In the genomic region with DNA sequence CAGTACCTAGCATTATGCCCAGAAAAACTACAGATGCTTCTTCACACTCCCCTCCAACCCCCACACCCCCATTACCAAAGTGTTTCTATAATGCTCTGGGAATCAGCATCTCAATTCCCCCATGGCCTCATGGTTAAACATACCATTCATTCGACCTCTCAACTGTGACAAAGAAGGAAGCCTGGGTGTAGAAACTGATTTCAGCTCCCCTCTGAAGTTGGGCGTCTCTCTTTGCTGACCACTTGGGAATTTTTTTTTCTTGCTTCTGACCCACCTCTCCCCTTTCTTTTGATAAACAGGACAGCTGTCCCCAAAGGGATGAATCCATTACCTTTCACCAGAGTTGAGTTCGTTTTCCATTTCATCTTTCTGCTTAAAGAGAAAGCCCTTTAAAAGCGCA, we compare ENCODE assay signal across 15 cellular contexts.
DNase-seq lines count a peak whose midpoint lies in the region; ATAC-seq and TF ChIP-seq lines count a peak whose summit lies in the region.
"Had no signal": no experiment of that assay in that cellular context is flagged by ENCODE, and none has a peak within 500 bp of the region (broad histone marks: within the 10 kb centered on the region; RNA-seq: fewer than 3 reads in every experiment).

No MANE protein-coding gene starts in this region.

- no peaks in the 10 kb centered on the region for H3K27me3 Mint-ChIP-seq in natural killer cell treated with Interleukin-12 subunit alpha and Interleukin-12 subunit beta and Interleukin-15 and Interleukin-18, amount 100 ng/mL, for 72 hours
- H3K27me3 Mint-ChIP-seq in natural killer cell (ENCODE audit: low read depth in 2 of 2), result peaks cover 0 to 2% of the 10 kb centered on the region in 2 donors
- H3K27me3 Mint-ChIP-seq in neural progenitor cell (ENCODE audit: insufficient read depth, low read depth), result no peaks in the 10 kb centered on the region
- H3K27me3 Mint-ChIP-seq: stimulated activated naive CD8-positive, alpha-beta T cell treated with anti-CD3 and anti-CD28 coated beads, Interleukin-15, Interleukin-2, amounts not matched to agents 100 ng/mL and 50 ng/mL, for 24 hours had no signal

- no peaks in the 10 kb centered on the region for H3K27me3 ChIP-seq in adipocyte (replicated peaks; ENCODE audit: control insufficient read depth, insufficient read depth, low read length)
- H3K27me3 ChIP-seq in neural progenitor cell, result no peaks in the 10 kb centered on the region
- H3K27me3 ChIP-seq: colonic mucosa had no signal

- ATAC-seq in natural killer cell treated with Interleukin-12 subunit alpha and Interleukin-12 subunit beta and Interleukin-15 and Interleukin-18, amount 100 ng/mL, for 72 hours, result no peak
- ATAC-seq in natural killer cell, result no peak
- ATAC-seq in HG02571 (IDR thresholded peaks at IDR 0.05; ENCODE audit: unreplicated experiment), result no peak
- ATAC-seq: activated T-cell treated with anti-CD3 and anti-CD28 coated beads, Interleukin-2, amount 50 U/mL, for 72 hours had no signal

- intact Hi-C loops in natural killer cell (cut with micrococcal nuclease), result loop anchor here (2.0 to 5.0 kb wide), 3 partner anchors 60 to 1181 kb away; no protein-coding TSS in a partner anchor

- no peaks in the 10 kb centered on the region for H3F3A ChIP-seq in neural progenitor cell (ENCODE audit: low read depth)

- H2AFZ ChIP-seq in neural progenitor cell (replicated peaks), result no peak overlapping the region

- H3K36me3 Mint-ChIP-seq in natural killer cell treated with Interleukin-12 subunit alpha and Interleukin-12 subunit beta and Interleukin-15 and Interleukin-18, amount 100 ng/mL, for 72 hours, result no peaks in the 10 kb centered on the region
- H3K36me3 Mint-ChIP-seq in natural killer cell, result no peaks in the 10 kb centered on the region
- no peaks in the 10 kb centered on the region for H3K36me3 Mint-ChIP-seq in neural progenitor cell

- no peaks in the 10 kb centered on the region for H3K36me3 ChIP-seq in adipocyte (ENCODE audit: control insufficient read depth, insufficient read depth, low read length, severe bottlenecking)
- H3K36me3 ChIP-seq in neural progenitor cell, result no peaks in the 10 kb centered on the region
- H3K36me3 ChIP-seq: colonic mucosa had no signal

- H3K9ac ChIP-seq in adipocyte (ENCODE audit: low read length), result peak overlapping the region; percentile 80
- H3K9ac ChIP-seq in neural progenitor cell, result no peak overlapping the region

- H3K27ac Mint-ChIP-seq in natural killer cell treated with Interleukin-12 subunit alpha and Interleukin-12 subunit beta and Interleukin-15 and Interleukin-18, amount 100 ng/mL, for 72 hours, result peak overlapping the region; percentile 47 to 55
- no peak overlapping the region for H3K27ac Mint-ChIP-seq in natural killer cell
- peak overlapping the region; percentile 89 for H3K27ac Mint-ChIP-seq in neural progenitor cell
- H3K27ac Mint-ChIP-seq: activated T-cell treated with anti-CD3 and anti-CD28 coated beads, Interleukin-2, amount 50 U/mL, for 72 hours had no signal

- H3K4me3 ChIP-seq in adipocyte (ENCODE audit: low read length) (no peak overlapping the region), neural progenitor cell (no peak overlapping the region)
- H3K4me3 ChIP-seq: colonic mucosa, skin epidermis had no signal

- peak overlapping the region; percentile 8 for H3K4me2 ChIP-seq in neural progenitor cell

- TF ChIP-seq CTCF in natural killer cell (IDR thresholded peaks at IDR 0.05), result no peak
- TF ChIP-seq CTCF in neural progenitor cell (IDR thresholded peaks at IDR 0.05), result no peak

- no peaks in the 10 kb centered on the region for H3K79me2 ChIP-seq in neural progenitor cell (ENCODE audit: low read depth)

- H3K4me1 ChIP-seq in adipocyte (ENCODE audit: control insufficient read depth, insufficient read depth, low read length) (peaks cover 47% of the 10 kb centered on the region), neural progenitor cell (peaks cover 19% of the 10 kb centered on the region)
- H3K4me1 ChIP-seq: colonic mucosa had no signal

- peak overlapping the region; percentile 73 for H3K4me3 Mint-ChIP-seq in natural killer cell treated with Interleukin-12 subunit alpha and Interleukin-12 subunit beta and Interleukin-15 and Interleukin-18, amount 100 ng/mL, for 72 hours
- H3K4me3 Mint-ChIP-seq in natural killer cell (no peak overlapping the region), neural progenitor cell (no peak overlapping the region)

- no peaks in the 10 kb centered on the region for H3K9me3 ChIP-seq in adipocyte (ENCODE audit: control insufficient read depth, low read length)
- no peaks in the 10 kb centered on the region for H3K9me3 ChIP-seq in neural progenitor cell (ENCODE audit: low read depth)
- H3K9me3 ChIP-seq: colonic mucosa had no signal

- peaks cover 25 to 27% of the 10 kb centered on the region in 2 donors for H3K4me1 Mint-ChIP-seq in natural killer cell treated with Interleukin-12 subunit alpha and Interleukin-12 subunit beta and Interleukin-15 and Interleukin-18, amount 100 ng/mL, for 72 hours (ENCODE audit: low read depth in 2 of 2)
- H3K4me1 Mint-ChIP-seq in natural killer cell, result peaks cover 22 to 23% of the 10 kb centered on the region in 2 donors
- H3K4me1 Mint-ChIP-seq in neural progenitor cell, result peaks cover 27% of the 10 kb centered on the region

- no peaks in the 10 kb centered on the region for H4K20me1 ChIP-seq in neural progenitor cell (ENCODE audit: low read depth)

- no peak overlapping the region for H3K27ac ChIP-seq in neural progenitor cell
- H3K27ac ChIP-seq: colonic mucosa, RWPE1 had no signal

- no peaks in the 10 kb centered on the region for H3K9me3 Mint-ChIP-seq in natural killer cell treated with Interleukin-12 subunit alpha and Interleukin-12 subunit beta and Interleukin-15 and Interleukin-18, amount 100 ng/mL, for 72 hours
- no peaks in the 10 kb centered on the region for H3K9me3 Mint-ChIP-seq in natural killer cell
- no peaks in the 10 kb centered on the region for H3K9me3 Mint-ChIP-seq in neural progenitor cell
- H3K9me3 Mint-ChIP-seq: activated T-cell treated with anti-CD3 and anti-CD28 coated beads, Interleukin-2, amount 50 U/mL, for 72 hours; stimulated activated naive CD8-positive, alpha-beta T cell treated with anti-CD3 and anti-CD28 coated beads, Interleukin-15, Interleukin-2, amounts not matched to agents 100 ng/mL and 50 ng/mL, for 24 hours had no signal

- DNase-seq in natural killer cell treated with Interleukin-12 subunit alpha and Interleukin-12 subunit beta and Interleukin-15 and Interleukin-18, amount 100 ng/mL, for 72 hours (ENCODE audit: low spot score), result no peak
- DNase-seq in natural killer cell (no peak), adipocyte (ENCODE audit: low read depth) (no peak), neural progenitor cell (ENCODE audit: low spot score) (no peak), SIG-M5 treated with dmso at 0.1 percent for 504 hours (lab: John Stamatoyannopoulos, UW; ENCODE audit: unreplicated experiment) (no peak), cerebellar nuclear complex (lab: John Stamatoyannopoulos, UW) (no peak), NCI-H345 (lab: John Stamatoyannopoulos, UW) (no peak)
- DNase-seq: activated T-cell treated with anti-CD3 and anti-CD28 coated beads, Interleukin-2, amount 50 U/mL, for 72 hours; amygdala; colonic mucosa; NCI-H526 had no signal

Comparison
In these comparisons a context has a peak if more than half of its experiments do, and no peak if none do; other contexts are left out.
1. H3K27ac Mint-ChIP-seq: peak in natural killer cell treated with Interleukin-12 subunit alpha and Interleukin-12 subunit beta and Interleukin-15 and Interleukin-18, amount 100 ng/mL, for 72 hours (2 of 2) and neural progenitor cell (single experiment); none in natural killer cell (0 of 2).